9 cellular contexts compared by ENCODE assay signal in the genomic region with DNA sequence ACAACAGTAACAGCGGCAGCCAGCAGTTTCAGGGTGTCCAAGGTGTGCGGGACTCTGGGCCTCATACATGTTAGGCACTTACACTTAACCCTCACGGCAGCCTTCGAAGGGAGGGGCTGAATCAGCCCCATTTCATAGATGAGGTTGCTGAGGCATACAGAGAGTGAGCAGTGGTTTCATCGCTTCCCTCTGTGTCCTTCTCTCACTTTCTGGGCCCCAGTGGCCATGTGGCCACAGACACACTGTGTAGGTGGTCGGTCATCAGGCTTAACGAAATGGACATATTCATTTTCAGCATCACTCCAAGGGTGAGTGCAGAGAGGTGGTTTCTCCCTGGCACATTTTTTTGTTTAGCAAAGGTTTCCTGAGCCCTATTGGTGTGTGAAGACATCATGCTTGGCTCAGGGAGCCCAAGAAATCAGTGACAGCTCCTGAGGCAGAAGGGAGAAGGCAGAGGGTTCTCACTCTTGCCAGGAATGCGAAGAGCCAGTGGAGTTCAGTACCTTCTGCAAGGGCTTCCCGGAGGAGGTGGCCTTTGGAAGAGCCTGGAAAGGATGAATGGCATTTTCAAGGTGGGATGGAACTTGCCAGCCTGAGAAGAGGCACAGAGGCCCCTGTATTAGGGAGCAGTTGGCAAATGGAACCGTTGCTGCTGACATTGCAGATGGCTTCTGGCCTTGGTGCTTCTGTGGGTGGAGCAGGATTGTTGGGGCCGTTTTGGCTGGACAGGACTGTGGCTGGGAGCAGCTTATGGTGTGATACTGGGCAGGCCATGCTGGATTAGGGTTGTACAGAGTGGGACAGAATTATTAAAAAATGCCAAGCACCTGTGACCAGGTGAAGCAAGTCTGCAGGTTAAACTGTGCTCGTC.
A peak's percentile ranks its signal among the peaks of the same experiment; 100 is the strongest.
DNase-seq lines count a peak whose midpoint lies in the region; ATAC-seq and FAIRE-seq lines count a peak whose summit lies in the region.
"Had no signal": no experiment of that assay in that cellular context is flagged by ENCODE, and none has a peak within 500 bp of the region (broad histone marks: within the 10 kb centered on the region; RNA-seq: fewer than 3 reads in every experiment).

No MANE protein-coding gene starts in this region.

- CTCF ChIA-PET in activated CD4-positive, alpha-beta memory T cell treated with anti-CD3 and anti-CD28 coated beads for 36 hours (lab: Charles Lee), result interaction anchor here (1.0 to 2.0 kb wide), 4 partner anchors 36 to 63 kb away, joined by 3 to 4 read pairs (median 4); partner anchors contain the start of gene PPIF

- peak overlapping the region; percentile 62 for H3K4me3 Mint-ChIP-seq in activated CD4-positive, alpha-beta memory T cell treated with anti-CD3 and anti-CD28 coated beads for 36 hours
- peak overlapping the region; percentile 78 for H3K4me3 Mint-ChIP-seq in memory B cell

- H3K9me3 Mint-ChIP-seq in activated CD4-positive, alpha-beta memory T cell treated with anti-CD3 and anti-CD28 coated beads for 36 hours, result no peaks in the 10 kb centered on the region
- no peaks in the 10 kb centered on the region for H3K9me3 Mint-ChIP-seq in memory B cell

- peak; percentile 76 to 83 for ATAC-seq in activated CD4-positive, CD25-positive, alpha-beta regulatory T cell treated with anti-CD3 and anti-CD28 coated beads, Interleukin-2, amount 50 U/mL, for 24 hours
- ATAC-seq in HG02943 (IDR thresholded peaks at IDR 0.05; ENCODE audit: low read depth, unreplicated experiment), result peak; percentile 39
- ATAC-seq in memory B cell (ENCODE audit: low read depth), result no peak

- intact Hi-C loops in activated CD4-positive, alpha-beta memory T cell treated with anti-CD3 and anti-CD28 coated beads for 36 hours (cut with micrococcal nuclease), result loop anchor here (1.0 to 2.0 kb wide), 7 partner anchors 19 to 61 kb away; partner anchors contain the start of gene PPIF

- POLR2A ChIA-PET in activated CD4-positive, alpha-beta memory T cell treated with anti-CD3 and anti-CD28 coated beads for 36 hours (lab: Charles Lee), result interaction anchor here (1.3 to 2.0 kb wide), 4 partner anchors 37 to 64 kb away, joined by 5 to 19 read pairs (median 7); no protein-coding TSS in a partner anchor

- no peak for DNase-seq in activated CD4-positive, CD25-positive, alpha-beta regulatory T cell (lab: John Stamatoyannopoulos, UW)
- peak; percentile 85 for DNase-seq in activated CD4-positive, alpha-beta memory T cell treated with anti-CD3 and anti-CD28 coated beads for 36 hours
- DNase-seq in memory B cell (ENCODE audit: low spot score in 2 of 2), result no peak
- DNase-seq in 8988T, result no peak
- DNase-seq in GF-D8 (lab: John Stamatoyannopoulos, UW), result no peak
- DNase-seq in RCC 7860 (ENCODE audit: low spot score), result no peak

- peaks cover 7% of the 10 kb centered on the region for H3K36me3 Mint-ChIP-seq in activated CD4-positive, alpha-beta memory T cell treated with anti-CD3 and anti-CD28 coated beads for 36 hours
- peaks cover 7% of the 10 kb centered on the region for H3K36me3 Mint-ChIP-seq in memory B cell

- H3K4me1 Mint-ChIP-seq in activated CD4-positive, alpha-beta memory T cell treated with anti-CD3 and anti-CD28 coated beads for 36 hours (ENCODE audit: low read depth), result peaks cover 44% of the 10 kb centered on the region
- peaks cover 69% of the 10 kb centered on the region for H3K4me1 Mint-ChIP-seq in memory B cell

- H3K27me3 Mint-ChIP-seq in activated CD4-positive, alpha-beta memory T cell treated with anti-CD3 and anti-CD28 coated beads for 36 hours, result no peaks in the 10 kb centered on the region
- H3K27me3 Mint-ChIP-seq in memory B cell, result no peaks in the 10 kb centered on the region

- FAIRE-seq in RCC 7860 (lab: Jason Lieb, UNC), result no peak
- FAIRE-seq: TTC549 had no signal

- peak overlapping the region; percentile 94 for H3K27ac Mint-ChIP-seq in activated CD4-positive, alpha-beta memory T cell treated with anti-CD3 and anti-CD28 coated beads for 36 hours
- peak overlapping the region; percentile 91 for H3K27ac Mint-ChIP-seq in memory B cell
